ENCODE assay signal across 8 cellular contexts in the genomic region with DNA sequence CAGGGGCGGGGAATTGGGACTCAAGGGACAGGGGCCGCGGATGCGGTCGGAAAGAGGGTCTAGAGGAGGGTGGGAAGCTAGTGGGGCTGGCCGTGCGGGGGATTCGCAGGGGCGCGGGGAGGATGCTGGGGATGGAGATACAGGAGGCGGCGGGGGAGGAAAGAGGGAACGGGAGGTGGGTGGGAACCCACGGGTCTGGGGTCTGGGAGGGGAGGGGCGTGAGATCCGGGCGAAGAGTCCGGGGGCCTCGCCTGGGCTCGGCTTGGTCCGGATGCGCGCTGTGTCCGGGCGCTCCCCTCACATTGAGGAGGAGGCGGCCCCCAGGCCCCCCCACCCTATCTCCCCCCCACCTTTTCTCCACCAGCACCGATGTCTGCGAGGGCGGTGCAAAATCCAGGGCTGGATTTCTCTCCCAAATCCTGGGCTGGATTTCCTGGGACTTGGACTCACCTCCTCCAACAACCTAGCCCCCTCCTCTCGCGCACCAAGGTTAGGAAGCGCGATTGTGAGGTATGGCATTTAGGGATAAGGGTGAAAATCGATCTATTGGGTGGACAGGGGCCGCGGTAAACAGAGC. TPM values are rescaled to one million over a fixed set of nuclear protein-coding genes. Genes with fewer than 3 reads are reported as not detected.
A peak's percentile ranks its signal among the peaks of the same experiment; 100 is the strongest.
DNase-seq lines count a peak whose midpoint lies in the region; ATAC-seq, FAIRE-seq and TF ChIP-seq lines count a peak whose summit lies in the region.

Gene AGAP2 (minus strand): TSS at position 82 of the 577 bp plus-strand sequence. CDS start 496 bp downstream, outside the sequence.

- H3K4me3 ChIP-seq in heart right ventricle (peak within 1 kb of the TSS; percentile 25 to 56 (median 50)), HepG2 (replicated peaks in 1 of 3; ENCODE audit: insufficient read depth in 1 of 3, low read depth in 2 of 3, low read length in 3 of 3) (peak within 1 kb of the TSS; percentile 48 to 73 (median 59); a peak in 5 of 6 replicates), vagina (peak within 1 kb of the TSS; percentile 1 to 47)

- 2 to 13% methylated on average over 30 to 36 of the region's 36 CpGs for WGBS in heart right ventricle, 2 donors
- WGBS in HepG2 (ENCODE audit: low lambda C conversion rate), result 19% methylated on average over 26 of the region's 36 CpGs

- peak within 1 kb of the TSS; percentile 74 for H3K27ac Mint-ChIP-seq in activated naive CD8-positive, alpha-beta T cell treated with anti-CD3 and anti-CD28 coated beads for 36 hours

- in situ Hi-C loops in HepG2 (cut with HindIII; ENCODE audit: extremely low pct_ligation_motif_present, low pct_unique_long_range_greater_than_20kb), result no loop called here

- H3K9ac ChIP-seq in HepG2 (ENCODE audit: insufficient read depth, low read depth, low read length), result no peak within 1 kb of the TSS

- POLR2A ChIA-PET in HepG2 (lab: Yijun Ruan, JAX), result no interaction called here

- CTCF ChIA-PET in HepG2 (lab: Yijun Ruan, JAX; ENCODE audit: low intra/inter-chr PET ratio, low total read pairs), result no interaction called here

- no peaks in the 10 kb centered on the region for H3K9me3 Mint-ChIP-seq in activated naive CD8-positive, alpha-beta T cell treated with anti-CD3 and anti-CD28 coated beads for 36 hours

- intact Hi-C loops in heart right ventricle (cut with DNase I) (no loop called here), left cardiac atrium (cut with DNase I) (no loop called here), HepG2 (cut with micrococcal nuclease; ENCODE audit: unreplicated experiment) (loop anchor here (5.0 kb wide), 2 partner anchors 46 to 156 kb away; partner anchors contain the start of gene OS9), vagina (cut with DNase I) (no loop called here)

- H3K4me2 ChIP-seq in HepG2 (ENCODE audit: low read depth, low read length), result peak within 1 kb of the TSS; percentile 94

- H3K36me3 ChIP-seq in heart right ventricle, result peaks cover 0 to 23% (median 0%) of the 10 kb centered on the region in 9 donors
- H3K36me3 ChIP-seq in HepG2 (replicated peaks in 1 of 2; ENCODE audit: control insufficient read depth in 1 of 2, insufficient read depth in 2 of 2, low read length in 2 of 2), result no peaks in the 10 kb centered on the region
- H3K36me3 ChIP-seq in vagina, result no peaks in the 10 kb centered on the region

- TF ChIP-seq RAD21 in HepG2 (CRISPR knock-in tag; IDR thresholded peaks at IDR 0.05), result no peak

- no peak for TF ChIP-seq EP300 in HepG2 (IDR thresholded peaks at IDR 0.05; ENCODE audit: low read depth in 2 of 2, low read length in 2 of 2)
- TF ChIP-seq EP300 in HepG2 (CRISPR knock-in tag; IDR thresholded peaks at IDR 0.05; ENCODE audit: borderline replicate concordance), result no peak

- H3K27me3 Mint-ChIP-seq in activated naive CD8-positive, alpha-beta T cell treated with anti-CD3 and anti-CD28 coated beads for 36 hours, result no peaks in the 10 kb centered on the region

- H3K27me3 ChIP-seq in heart right ventricle (peaks cover 13 to 74% (median 63%) of the 10 kb centered on the region in 7 donors), HepG2 (ENCODE audit: control insufficient read depth in 1 of 2, insufficient read depth in 2 of 2, low read length in 2 of 2) (peaks cover 12 to 44% of the 10 kb centered on the region in 2 experiments; a peak in 4 of 5 replicates), vagina (peaks cover 6% of the 10 kb centered on the region)

- peaks cover 19 to 66% (median 34%) of the 10 kb centered on the region in 9 donors for H3K4me1 ChIP-seq in heart right ventricle
- peaks cover 61% of the 10 kb centered on the region for H3K4me1 ChIP-seq in HepG2 (ENCODE audit: insufficient read depth, low read length)
- H3K4me1 ChIP-seq in vagina, result peaks cover 36% of the 10 kb centered on the region

- no peak for TF ChIP-seq CTCF in heart right ventricle (IDR thresholded peaks at IDR 0.05)
- no peak for TF ChIP-seq CTCF in HepG2 (CRISPR knock-in tag; IDR thresholded peaks at IDR 0.05)
- TF ChIP-seq CTCF in vagina (IDR thresholded peaks at IDR 0.05), result no peak

- ATAC-seq in heart right ventricle (peak in 2 of 8 donors; percentile 3 to 25), left cardiac atrium (no peak), HepG2 (no peak)

- FAIRE-seq in HepG2 (lab: Jason Lieb, UNC), result no peak

- TF ChIP-seq POLR2A in HepG2 (IDR thresholded peaks at IDR 0.05; ENCODE audit: insufficient read depth in 1 of 2, low read depth in 2 of 2, low read length in 2 of 2), result no peak
- no peak for TF ChIP-seq POLR2A in vagina (IDR thresholded peaks at IDR 0.05)

- H3K4me3 Mint-ChIP-seq in activated naive CD8-positive, alpha-beta T cell treated with anti-CD3 and anti-CD28 coated beads for 36 hours, result peak within 1 kb of the TSS; percentile 63

- DNase-seq in heart right ventricle (no peak), left cardiac atrium (no peak), HepG2 (ENCODE audit: low spot score) (no peak), vagina (ENCODE audit: extremely low spot score in 2 of 2) (no peak), HCEC 1CT (no peak), activated gamma-delta T cell treated with Interleukin-2 at 50 U/mL for 16 hours (no peak)
- DNase-seq in activated naive CD8-positive, alpha-beta T cell treated with anti-CD3 and anti-CD28 coated beads for 36 hours, result no peak
- no peak for DNase-seq in stimulated activated CD4-positive, alpha-beta T cell treated with anti-CD3 and anti-CD28 coated beads, Interleukin-2, amount 100 ng/mL, for 48 hours

- H3K79me2 ChIP-seq in HepG2 (ENCODE audit: insufficient read depth, low read length), result no peaks in the 10 kb centered on the region

- H3K36me3 Mint-ChIP-seq in activated naive CD8-positive, alpha-beta T cell treated with anti-CD3 and anti-CD28 coated beads for 36 hours, result peaks cover 5% of the 10 kb centered on the region

- peak within 1 kb of the TSS; percentile 30 to 77 (median 59) for H3K27ac ChIP-seq in heart right ventricle
- no peak within 1 kb of the TSS for H3K27ac ChIP-seq in HepG2 (ENCODE audit: extremely low read length, insufficient read depth, low read length)
- H3K27ac ChIP-seq in vagina, result no peak within 1 kb of the TSS

- H3K4me1 Mint-ChIP-seq in activated naive CD8-positive, alpha-beta T cell treated with anti-CD3 and anti-CD28 coated beads for 36 hours, result peaks cover 36% of the 10 kb centered on the region

- H2AFZ ChIP-seq in HepG2 (ENCODE audit: low read length), result no peak within 1 kb of the TSS

- BruUV-seq in HepG2 (replicated peaks; lab: Mats Ljungman, UMichigan), result no TSS peak

- H3K9me3 ChIP-seq in heart right ventricle (no peaks in the 10 kb centered on the region), HepG2 (ENCODE audit: low read length) (no peaks in the 10 kb centered on the region), vagina (no peaks in the 10 kb centered on the region)

- no peaks in the 10 kb centered on the region for H4K20me1 ChIP-seq in HepG2 (ENCODE audit: insufficient read depth, low read length)

TF ChIP-seq in HepG2, 621 proteins besides CTCF, POLR2A, EP300 and RAD21 (continues in another document):
- TF ChIP-seq, protein P1, sequence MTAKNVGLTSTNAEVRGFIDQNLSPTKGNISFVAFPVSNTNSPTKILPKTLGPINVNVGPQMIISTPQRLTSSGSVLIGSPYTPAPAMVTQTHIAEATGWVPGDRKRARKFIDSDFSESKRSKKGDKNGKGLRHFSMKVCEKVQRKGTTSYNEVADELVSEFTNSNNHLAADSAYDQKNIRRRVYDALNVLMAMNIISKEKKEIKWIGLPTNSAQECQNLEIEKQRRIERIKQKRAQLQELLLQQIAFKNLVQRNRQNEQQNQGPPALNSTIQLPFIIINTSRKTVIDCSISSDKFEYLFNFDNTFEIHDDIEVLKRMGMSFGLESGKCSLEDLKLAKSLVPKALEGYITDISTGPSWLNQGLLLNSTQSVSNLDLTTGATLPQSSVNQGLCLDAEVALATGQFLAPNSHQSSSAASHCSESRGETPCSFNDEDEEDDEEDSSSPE (CRISPR knock-in tag; IDR thresholded peaks at IDR 0.05), result no peak

RNA-seq across cellular contexts. Expression of gene AGAP2, which starts in this region (rescaled TPM):
- total RNA-seq in heart right ventricle (10 to 100 TPM in 2 of 10 donors, 1 to 10 TPM in 8; 3.4 to 13.1 (median 6.6) TPM), left cardiac atrium (1 to 10 TPM; 3.2 to 5.0 TPM), HepG2 (2016; rRNA removed; fragmentation: Illumina TruSeq; extraction: Trizol) (0.38 and 0.81 TPM in 2 replicates), vagina (1.5 TPM)
- polyA plus RNA-seq in heart right ventricle (10 to 100 TPM in 1 of 2 donors, 1 to 10 TPM in 1; 5.3 to 17.3 TPM), HepG2 (2011; rRNA removed) (0.45 and 0.73 TPM in 2 replicates)
- 10 to 100 TPM; 22.6 to 23.8 TPM for total RNA-seq in activated naive CD8-positive, alpha-beta T cell treated with anti-CD3 and anti-CD28 coated beads for 36 hours
- 0.10 and 0.18 TPM in 2 replicates for total RNA-seq in HepG2 (2016; cell fraction: cytosol; rRNA removed; fragmentation: Illumina TruSeq; extraction: Trizol; ENCODE audit: low read depth)
- total RNA-seq in HepG2 (2016; cell fraction: insoluble cytoplasmic fraction; rRNA removed; fragmentation: Illumina TruSeq; extraction: Trizol), result 0.45 and 0.91 TPM in 2 replicates
- total RNA-seq in HepG2 (2016; cell fraction: membrane; rRNA removed; fragmentation: Illumina TruSeq; extraction: Trizol), result 0.24 and 0.49 TPM in 2 replicates
- total RNA-seq in HepG2 (2016; cell fraction: nucleus; rRNA removed; fragmentation: Illumina TruSeq; extraction: Trizol), result 0.44 and 0.71 TPM in 2 replicates
- 0.50 and 0.87 TPM in 2 replicates for polyA plus RNA-seq in HepG2 (2011; cell fraction: cytosol; rRNA removed)
- polyA plus RNA-seq in HepG2 (2011; cell fraction: nucleus; rRNA removed), result 1.0 and 1.5 TPM in 2 replicates
- polyA plus RNA-seq in HepG2 (2012), result 0.23 and 0.31 TPM in 2 replicates
- polyA plus RNA-seq in HepG2 (2016; cell fraction: cytosol; fragmentation: Illumina TruSeq; extraction: Trizol; ENCODE audit: low read depth), result 0.33 and 0.42 TPM in 2 replicates
- 0.57 and 0.95 TPM in 2 replicates for polyA plus RNA-seq in HepG2 (2016; cell fraction: insoluble cytoplasmic fraction; fragmentation: Illumina TruSeq; extraction: Trizol; ENCODE audit: low read depth)
- polyA plus RNA-seq in HepG2 (2016; cell fraction: membrane; fragmentation: Illumina TruSeq; extraction: Trizol; ENCODE audit: low read depth), result 0.10 and 0.23 TPM in 2 replicates
- 0.37 and 1.3 TPM in 2 replicates for polyA plus RNA-seq in HepG2 (2016; cell fraction: nucleus; fragmentation: Illumina TruSeq; extraction: Trizol; ENCODE audit: insufficient read depth, low read depth)
- polyA minus RNA-seq in HepG2 (2011; rRNA and poly(A)+ RNA removed; ENCODE audit: low replicate concordance), result 0.42 and 0.96 TPM in 2 replicates
- polyA minus RNA-seq in HepG2 (2011; cell fraction: cytosol; rRNA and poly(A)+ RNA removed), result 0.70 and 0.79 TPM in 2 replicates
- polyA minus RNA-seq in HepG2 (2011; cell fraction: nucleus; rRNA and poly(A)+ RNA removed), result 0.90 and 1.5 TPM in 2 replicates

Comparison
In these comparisons a context has a peak if more than half of its experiments do, and no peak if none do; other contexts are left out.
1. H3K27ac ChIP-seq: peak in heart right ventricle (10 of 10); none in HepG2 (single experiment) and vagina (single experiment).
2. Peak in every context shown above with its lines, with median percentiles within 50 percentile points of each other: H3K4me3 ChIP-seq.